Comparison of ENCODE assay signal across 8 cellular contexts in genomic region chr13:110869805-110870706, GRCh38. TPM values are rescaled to one million over a fixed set of nuclear protein-coding genes. Genes with fewer than 3 reads are reported as not detected.
A peak's percentile ranks its signal among the peaks of the same experiment; 100 is the strongest.
DNase-seq lines count a peak whose midpoint lies in the region; ATAC-seq and TF ChIP-seq lines count a peak whose summit lies in the region.

No MANE protein-coding gene starts in this region.

- 19 to 53% (median 29%) methylated on average over 27 to 34 of the region's 34 CpGs for WGBS in heart left ventricle, 4 donors

- DNase-seq in DMS53 treated with DMSO at 0.1 percent for 48 hours (lab: John Stamatoyannopoulos, UW; ENCODE audit: unreplicated experiment) (peak; percentile 58), M059J (ENCODE audit: low read depth) (peak; percentile 100), amniotic epithelial cell (ENCODE audit: low read depth) (peak; percentile 100), heart left ventricle (peak; percentile 83 to 97 (median 87)), posterior cingulate gyrus (peak in 6 of 10 donors; percentile 14 to 90 (median 36))

- H3K27me3 ChIP-seq in heart left ventricle, result no peaks in the 10 kb centered on the region

- peak; percentile 81 to 90 (median 88) for ATAC-seq in heart left ventricle
- no peak for ATAC-seq in GM21619 (IDR thresholded peaks at IDR 0.05; ENCODE audit: unreplicated experiment)
- no peak for ATAC-seq in GM21423 (IDR thresholded peaks at IDR 0.05; ENCODE audit: unreplicated experiment)
- ATAC-seq in HG03378 (IDR thresholded peaks at IDR 0.05; ENCODE audit: unreplicated experiment), result no peak

- H3K9me3 ChIP-seq in heart left ventricle, result no peaks in the 10 kb centered on the region

- peak overlapping the region; percentile 82 to 97 (median 91) for H3K27ac ChIP-seq in heart left ventricle

- TF ChIP-seq CTCF in heart left ventricle (IDR thresholded peaks at IDR 0.05), result peak in 4 of 12 donors; percentile 15 to 26 (median 24)

- peak overlapping the region in 11 of 12 donors; percentile 18 to 60 (median 49) for H3K4me3 ChIP-seq in heart left ventricle

- H3K4me1 ChIP-seq in heart left ventricle, result peaks cover 6 to 36% (median 19%) of the 10 kb centered on the region in 12 donors

- H3K36me3 ChIP-seq in heart left ventricle, result no peaks in the 10 kb centered on the region

- TF ChIP-seq POLR2A in heart left ventricle (IDR thresholded peaks at IDR 0.05), result no peak

- intact Hi-C loops in heart left ventricle (cut with DNase I) (loop anchor here in 8 of 10 donors (2.0 to 5.0 kb wide), 5 partner anchors 42 to 158 kb away; partner anchors contain the start of genes ANKRD10 (in 1 of the 8) and ING1 (in 1 of the 8)), posterior cingulate gyrus (cut with DNase I) (no loop called here)

RNA-seq across cellular contexts. Expression of gene ANKRD10, which starts 44.8 kb away (rescaled TPM):
- total RNA-seq in M059J (2014; rRNA removed; shearing (Covaris generic)), result 26.6 and 42.5 TPM in 2 replicates
- total RNA-seq in heart left ventricle, result 10 to 100 TPM; 37.9 to 81.3 (median 49.7) TPM
- polyA plus RNA-seq in heart left ventricle, result 10 to 100 TPM; 37.7 to 43.4 TPM

Comparison
In these comparisons a context has a peak if more than half of its experiments do, and no peak if none do; other contexts are left out.
1. DNase-seq: peak in every context shown above with its lines; median percentile 100 in M059J; 100 in amniotic epithelial cell; 87 in heart left ventricle; 58 in DMS53 treated with DMSO at 0.1 percent for 48 hours; 36 in posterior cingulate gyrus.
2. ATAC-seq: peak in heart left ventricle (4 of 4); none in GM21619 (single experiment), GM21423 (single experiment) and HG03378 (single experiment).